In the genomic region with DNA sequence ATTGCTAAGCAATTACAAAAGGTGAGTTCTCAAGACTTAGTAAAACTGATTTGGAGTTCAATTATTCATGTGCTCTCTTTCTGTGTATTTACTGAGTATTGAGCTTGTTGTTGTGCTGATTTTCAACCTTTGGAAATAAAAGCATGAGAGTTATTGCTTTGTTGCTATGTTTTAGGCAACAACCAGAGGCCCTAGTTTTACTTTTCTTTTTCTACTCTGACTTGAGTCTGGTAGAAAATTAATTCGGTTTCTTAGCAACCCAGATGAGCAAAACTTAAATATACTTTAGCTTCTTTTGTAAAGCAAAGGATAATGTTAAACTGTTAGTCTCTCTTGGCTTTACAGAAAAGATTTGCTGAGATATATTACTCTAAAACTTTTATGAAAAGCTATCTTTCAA, we compare ENCODE assay signal across 21 cellular contexts.
A peak's percentile ranks its signal among the peaks of the same experiment; 100 is the strongest.
DNase-seq lines count a peak whose midpoint lies in the region; ATAC-seq lines count a peak whose summit lies in the region.
"Had no signal": no experiment of that assay in that cellular context is flagged by ENCODE, and none has a peak within 500 bp of the region (broad histone marks: within the 10 kb centered on the region; RNA-seq: fewer than 3 reads in every experiment).

No MANE protein-coding gene starts in this region.

- ATAC-seq in GM18907 (IDR thresholded peaks at IDR 0.05; ENCODE audit: unreplicated experiment) (peak; percentile 84), HG02763 (IDR thresholded peaks at IDR 0.05; ENCODE audit: unreplicated experiment) (peak; percentile 47), HG03457 (IDR thresholded peaks at IDR 0.05; ENCODE audit: unreplicated experiment) (peak; percentile 69)
- ATAC-seq: activated CD4-positive, CD25-positive, alpha-beta regulatory T cell treated with anti-CD3 and anti-CD28 coated beads, Interleukin-2, amount 50 U/mL, for 24 hours; left lung; right lobe of liver; stimulated activated naive CD8-positive, alpha-beta T cell treated with anti-CD3 and anti-CD28 coated beads, Interleukin-15, Interleukin-2, amounts not matched to agents 100 U/mL and 50 U/mL, for 24 hours had no signal

- peak; percentile 22 for DNase-seq in left kidney (ENCODE audit: low read depth, low spot score)
- no peak for DNase-seq in middle frontal gyrus (ENCODE audit: extremely low spot score, low spot score)
- DNase-seq in activated CD4-positive, alpha-beta T cell treated with anti-CD3 and anti-CD28 coated beads, Interleukin-2, amount 50 U/mL, for 48 hours: no peak
- no peak for DNase-seq in NCI-H510A (lab: John Stamatoyannopoulos, UW)
- no peak for DNase-seq in GOT3 (lab: John Stamatoyannopoulos, UW)
- DNase-seq: dermis blood vessel endothelial cell; DMS53; erythroblast; left lung; MG63; NCI-H1694 treated with DMSO at 0.1 percent for 48 hours; NCI-H2227 treated with DMSO at 0.1 percent for 48 hours; occipital lobe; right lobe of liver; SK-N-SH; stimulated activated naive CD8-positive, alpha-beta T cell treated with anti-CD3 and anti-CD28 coated beads, Interleukin-15, Interleukin-2, amounts not matched to agents 100 U/mL and 50 U/mL, for 24 hours; T1000 had no signal
